12 cellular contexts compared by ENCODE assay signal in genomic region chr11:46338636-46338987, GRCh38. TPM values are rescaled to one million over a fixed set of nuclear protein-coding genes. Genes with fewer than 3 reads are reported as not detected.
DNase-seq lines count a peak whose midpoint lies in the region; ATAC-seq and TF ChIP-seq lines count a peak whose summit lies in the region.
"Had no signal": no experiment of that assay in that cellular context is flagged by ENCODE, and none has a peak within 500 bp of the region (broad histone marks: within the 10 kb centered on the region; RNA-seq: fewer than 3 reads in every experiment).

No MANE protein-coding gene starts in this region.

- 21 to 26% (median 25%) methylated on average over 9 of the region's 9 CpGs for WGBS in heart left ventricle, 4 donors
- 43 to 48% methylated on average over 5 to 8 of the region's 9 CpGs for WGBS in mesodermal cell (ENCODE audit: insufficient coverage in 2 of 2), 2 experiments
- WGBS in upper lobe of left lung, 2 donors = 21 to 31% methylated on average over 8 to 9 of the region's 9 CpGs

- no peaks in the 10 kb centered on the region for H3K36me3 Mint-ChIP-seq in chondrocyte (ENCODE audit: low read depth)
- H3K36me3 Mint-ChIP-seq in stimulated activated effector memory CD8-positive, alpha-beta T cell treated with anti-CD3 and anti-CD28 coated beads, Interleukin-12 subunit alpha, Interleukin-12 subunit beta, amount 100 ng/mL, for 72 hours = no peaks in the 10 kb centered on the region
- H3K36me3 Mint-ChIP-seq in activated CD4-positive, alpha-beta T cell treated with anti-CD3 and anti-CD28 coated beads, Interleukin-2, amount 10 ng/mL, durations not matched to agents 24 days and 14 days (ENCODE audit: low read depth) = no peaks in the 10 kb centered on the region
- H3K36me3 Mint-ChIP-seq: stimulated activated memory B cell treated with anti-CD40 and anti-IgM and Interleukin-4, amounts not matched to agents 10 μg/mL and 1 μg/mL and 100 μg/mL, for 72 hours had no signal

- no peak for DNase-seq in heart left ventricle
- DNase-seq in left ventricle myocardium superior = no peak
- DNase-seq in chondrocyte (ENCODE audit: low spot score) = no peak
- DNase-seq in upper lobe of left lung = no peak
- no peak for DNase-seq in stimulated activated effector memory CD8-positive, alpha-beta T cell treated with anti-CD3 and anti-CD28 coated beads, Interleukin-12 subunit alpha, Interleukin-12 subunit beta, amount 100 ng/mL, for 72 hours (ENCODE audit: low spot score in 2 of 2)
- DNase-seq in activated CD4-positive, alpha-beta T cell treated with anti-CD3 and anti-CD28 coated beads, Interleukin-2, amount 10 ng/mL, durations not matched to agents 24 days and 14 days = no peak

- intact Hi-C loops in heart left ventricle (cut with DNase I) = no loop called here
- intact Hi-C loops in left ventricle myocardium superior (cut with micrococcal nuclease) = no loop called here
- intact Hi-C loops in activated CD4-positive, alpha-beta T cell treated with anti-CD3 and anti-CD28 coated beads, Interleukin-2, amount 10 ng/mL, durations not matched to agents 24 days and 14 days (cut with micrococcal nuclease) = no loop called here

- no peaks in the 10 kb centered on the region for H3K9me3 Mint-ChIP-seq in chondrocyte (ENCODE audit: low read depth)
- H3K9me3 Mint-ChIP-seq in stimulated activated effector memory CD8-positive, alpha-beta T cell treated with anti-CD3 and anti-CD28 coated beads, Interleukin-12 subunit alpha, Interleukin-12 subunit beta, amount 100 ng/mL, for 72 hours = no peaks in the 10 kb centered on the region
- H3K9me3 Mint-ChIP-seq in activated CD4-positive, alpha-beta T cell treated with anti-CD3 and anti-CD28 coated beads, Interleukin-2, amount 10 ng/mL, durations not matched to agents 24 days and 14 days = no peaks in the 10 kb centered on the region
- H3K9me3 Mint-ChIP-seq: stimulated activated memory B cell treated with anti-CD40 and anti-IgM and Interleukin-4, amounts not matched to agents 10 μg/mL and 1 μg/mL and 100 μg/mL, for 72 hours had no signal

- H3K4me3 Mint-ChIP-seq in chondrocyte (ENCODE audit: unreplicated experiment) = peak overlapping the region; percentile 50
- H3K4me3 Mint-ChIP-seq in stimulated activated effector memory CD8-positive, alpha-beta T cell treated with anti-CD3 and anti-CD28 coated beads, Interleukin-12 subunit alpha, Interleukin-12 subunit beta, amount 100 ng/mL, for 72 hours = no peak overlapping the region
- H3K4me3 Mint-ChIP-seq in activated CD4-positive, alpha-beta T cell treated with anti-CD3 and anti-CD28 coated beads, Interleukin-2, amount 10 ng/mL, durations not matched to agents 24 days and 14 days = no peak overlapping the region
- H3K4me3 Mint-ChIP-seq: stimulated activated memory B cell treated with anti-CD40 and anti-IgM and Interleukin-4, amounts not matched to agents 10 μg/mL and 1 μg/mL and 100 μg/mL, for 72 hours had no signal

- H3K27ac ChIP-seq in heart left ventricle = peak overlapping the region; percentile 73 to 95 (median 90)
- peak overlapping the region; percentile 84 for H3K27ac ChIP-seq in mesodermal cell (ENCODE audit: low read depth, low read length, severe bottlenecking)
- peak overlapping the region; percentile 50 to 90 (median 82) for H3K27ac ChIP-seq in upper lobe of left lung
- H3K27ac ChIP-seq: epithelial cell of prostate, KMS-11, pancreas had no signal

- H3K4me1 Mint-ChIP-seq in chondrocyte (ENCODE audit: low read depth) = peaks cover 26% of the 10 kb centered on the region
- H3K4me1 Mint-ChIP-seq in stimulated activated effector memory CD8-positive, alpha-beta T cell treated with anti-CD3 and anti-CD28 coated beads, Interleukin-12 subunit alpha, Interleukin-12 subunit beta, amount 100 ng/mL, for 72 hours = peaks cover 1% of the 10 kb centered on the region
- peaks cover 40% of the 10 kb centered on the region for H3K4me1 Mint-ChIP-seq in activated CD4-positive, alpha-beta T cell treated with anti-CD3 and anti-CD28 coated beads, Interleukin-2, amount 10 ng/mL, durations not matched to agents 24 days and 14 days

- ATAC-seq in heart left ventricle (no peak), left ventricle myocardium superior (no peak), upper lobe of left lung (ENCODE audit: low FRiP score in 2 of 2) (no peak), GM18519 (IDR thresholded peaks at IDR 0.05; ENCODE audit: low FRiP score, unreplicated experiment) (no peak)
- no peak for ATAC-seq in stimulated activated effector memory CD8-positive, alpha-beta T cell treated with anti-CD3 and anti-CD28 coated beads, Interleukin-12 subunit alpha, Interleukin-12 subunit beta, amount 100 ng/mL, for 72 hours
- ATAC-seq: stimulated activated memory B cell treated with anti-CD40 and anti-IgM and Interleukin-4, amounts not matched to agents 10 μg/mL and 1 μg/mL and 100 μg/mL, for 72 hours had no signal

- no peak for TF ChIP-seq EP300 in upper lobe of left lung (IDR thresholded peaks at IDR 0.05)

- peaks cover 5 to 68% (median 40%) of the 10 kb centered on the region in 12 donors for H3K4me1 ChIP-seq in heart left ventricle
- H3K4me1 ChIP-seq in mesodermal cell (ENCODE audit: control insufficient read depth, insufficient read depth, low read length, poor library complexity, severe bottlenecking) = peaks cover 61% of the 10 kb centered on the region
- H3K4me1 ChIP-seq in upper lobe of left lung = peaks cover 46 to 73% (median 58%) of the 10 kb centered on the region in 4 donors

- TF ChIP-seq CTCF in heart left ventricle (IDR thresholded peaks at IDR 0.05) (no peak), chondrocyte (IDR thresholded peaks at IDR 0.05) (no peak), upper lobe of left lung (IDR thresholded peaks at IDR 0.05) (no peak)

- peak overlapping the region; percentile 68 for H3K27ac Mint-ChIP-seq in chondrocyte (ENCODE audit: unreplicated experiment)
- H3K27ac Mint-ChIP-seq in stimulated activated effector memory CD8-positive, alpha-beta T cell treated with anti-CD3 and anti-CD28 coated beads, Interleukin-12 subunit alpha, Interleukin-12 subunit beta, amount 100 ng/mL, for 72 hours = no peak overlapping the region
- H3K27ac Mint-ChIP-seq in activated CD4-positive, alpha-beta T cell treated with anti-CD3 and anti-CD28 coated beads, Interleukin-2, amount 10 ng/mL, durations not matched to agents 24 days and 14 days = no peak overlapping the region
- H3K27ac Mint-ChIP-seq: stimulated activated memory B cell treated with anti-CD40 and anti-IgM and Interleukin-4, amounts not matched to agents 10 μg/mL and 1 μg/mL and 100 μg/mL, for 72 hours had no signal

- peaks cover 0 to 11% (median 3%) of the 10 kb centered on the region in 9 donors for H3K27me3 ChIP-seq in heart left ventricle
- H3K27me3 ChIP-seq in upper lobe of left lung = peaks cover 0 to 2% (median 0%) of the 10 kb centered on the region in 4 donors
- H3K27me3 ChIP-seq: pancreas had no signal

- H3K36me3 ChIP-seq in heart left ventricle (no peaks in the 10 kb centered on the region), mesodermal cell (ENCODE audit: control insufficient read depth, insufficient read depth, low read length) (no peaks in the 10 kb centered on the region), upper lobe of left lung (no peaks in the 10 kb centered on the region)
- H3K36me3 ChIP-seq: pancreas had no signal

- H3K27me3 Mint-ChIP-seq in chondrocyte (ENCODE audit: low read depth) = no peaks in the 10 kb centered on the region
- peaks cover 19% of the 10 kb centered on the region for H3K27me3 Mint-ChIP-seq in activated CD4-positive, alpha-beta T cell treated with anti-CD3 and anti-CD28 coated beads, Interleukin-2, amount 10 ng/mL, durations not matched to agents 24 days and 14 days

- no peaks in the 10 kb centered on the region for H3K9me3 ChIP-seq in heart left ventricle
- no peaks in the 10 kb centered on the region for H3K9me3 ChIP-seq in mesodermal cell (ENCODE audit: control insufficient read depth, low read length)
- H3K9me3 ChIP-seq in upper lobe of left lung = no peaks in the 10 kb centered on the region
- H3K9me3 ChIP-seq: pancreas had no signal

- H3K4me3 ChIP-seq in heart left ventricle (peak overlapping the region in 11 of 12 donors; percentile 6 to 45 (median 34)), mesodermal cell (ENCODE audit: extremely low read depth, insufficient read depth, low read length, poor library complexity, severe bottlenecking) (peak overlapping the region; percentile 9), upper lobe of left lung (peak overlapping the region in 3 of 4 donors; percentile 7 to 43 (median 22))

- no peak for TF ChIP-seq POLR2A in heart left ventricle (IDR thresholded peaks at IDR 0.05)
- TF ChIP-seq POLR2A in upper lobe of left lung (IDR thresholded peaks at IDR 0.05) = no peak

RNA-seq across cellular contexts. Expression of gene DGKZ, which starts 8.7 kb away (rescaled TPM):
- total RNA-seq in heart left ventricle (100 to 1,000 TPM in 1 of 9 donors, 10 to 100 TPM in 8; 57.9 to 114 (median 62.5) TPM), left ventricle myocardium superior (71.7 TPM), chondrocyte (41.9 to 47.4 TPM (median 46.8 TPM) in 3 replicates), upper lobe of left lung (100 to 1,000 TPM in 2 of 6 donors, 10 to 100 TPM in 4; 55.1 to 145 (median 65.5) TPM)
- polyA plus RNA-seq in heart left ventricle = 10 to 100 TPM; 41.7 to 59.5 TPM
- polyA plus RNA-seq in mesodermal cell (2013, experiment 1 of 2) = 58.8 TPM
- polyA plus RNA-seq in mesodermal cell (2013, experiment 2 of 2) = 45.7 TPM
- total RNA-seq in activated CD4-positive, alpha-beta T cell treated with anti-CD3 and anti-CD28 coated beads, Interleukin-2, amount 10 ng/mL, durations not matched to agents 24 days and 14 days = 87.4 and 94.7 TPM in 2 replicates

RNA-seq across cellular contexts. Expression of gene MDK, which starts 42.9 kb away (rescaled TPM):
- total RNA-seq in heart left ventricle = 10 to 100 TPM in 3 of 9 donors, 1 to 10 TPM in 6; 1.9 to 26.5 (median 7.9) TPM
- polyA plus RNA-seq in heart left ventricle = 1 to 10 TPM; 2.3 to 4.8 TPM
- 5.7 TPM for total RNA-seq in left ventricle myocardium superior
- 49.9 to 127 TPM (median 124 TPM) in 3 replicates for total RNA-seq in chondrocyte
- 1,793 TPM for polyA plus RNA-seq in mesodermal cell (2013, experiment 1 of 2)
- polyA plus RNA-seq in mesodermal cell (2013, experiment 2 of 2) = 1,702 TPM
- total RNA-seq in upper lobe of left lung = 10 to 100 TPM in 5 of 6 donors, not detected in 1; 14.3 to 44.8 (median 34.1) TPM
- total RNA-seq in activated CD4-positive, alpha-beta T cell treated with anti-CD3 and anti-CD28 coated beads, Interleukin-2, amount 10 ng/mL, durations not matched to agents 24 days and 14 days = 5.4 and 7.1 TPM in 2 replicates

RNA-seq across cellular contexts. Expression of gene CHRM4, which starts 53.0 kb away (rescaled TPM):
- total RNA-seq in heart left ventricle (under 1 TPM in 3 of 9 donors, not detected in 6; 0.15 to 0.27 (median 0.20) TPM), left ventricle myocardium superior (not detected), chondrocyte (0.38 to 0.42 TPM in 2 of 3 replicates, not detected in the other), upper lobe of left lung (1 to 10 TPM in 1 of 6 donors, under 1 TPM in 3, not detected in 2; 0.34 to 1.4 (median 0.53) TPM)
- polyA plus RNA-seq in heart left ventricle = under 1 TPM in 1 of 2 donors, not detected in 1; 0.08 TPM
- not detected for polyA plus RNA-seq in mesodermal cell (2013, experiment 1 of 2)
- 0.56 TPM for polyA plus RNA-seq in mesodermal cell (2013, experiment 2 of 2)
- total RNA-seq in activated CD4-positive, alpha-beta T cell treated with anti-CD3 and anti-CD28 coated beads, Interleukin-2, amount 10 ng/mL, durations not matched to agents 24 days and 14 days = 0.80 and 0.84 TPM in 2 replicates
